ENCODE assay signal across 1 cellular context in genomic region chr4:51965862-51966261, GRCh38.
TF ChIP-seq lines count a peak whose summit lies in the region.

No MANE protein-coding gene starts in this region.

TF ChIP-seq in HEK293, 187 proteins besides CTCF, POLR2A, EP300 and RAD21 (continued from another document):
- TF ChIP-seq, protein P1, sequence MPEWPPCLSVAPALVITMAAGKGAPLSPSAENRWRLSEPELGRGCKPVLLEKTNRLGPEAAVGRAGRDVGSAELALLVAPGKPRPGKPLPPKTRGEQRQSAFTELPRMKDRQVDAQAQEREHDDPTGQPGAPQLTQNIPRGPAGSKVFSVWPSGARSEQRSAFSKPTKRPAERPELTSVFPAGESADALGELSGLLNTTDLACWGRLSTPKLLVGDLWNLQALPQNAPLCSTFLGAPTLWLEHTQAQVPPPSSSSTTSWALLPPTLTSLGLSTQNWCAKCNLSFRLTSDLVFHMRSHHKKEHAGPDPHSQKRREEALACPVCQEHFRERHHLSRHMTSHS (tag by site-specific recombination; IDR thresholded peaks at IDR 0.05), result no peak
- no peak for TF ChIP-seq ZNF791 (tag by site-specific recombination; IDR thresholded peaks at IDR 0.05)
